ENCODE assay signal across 22 cellular contexts in the genomic region with DNA sequence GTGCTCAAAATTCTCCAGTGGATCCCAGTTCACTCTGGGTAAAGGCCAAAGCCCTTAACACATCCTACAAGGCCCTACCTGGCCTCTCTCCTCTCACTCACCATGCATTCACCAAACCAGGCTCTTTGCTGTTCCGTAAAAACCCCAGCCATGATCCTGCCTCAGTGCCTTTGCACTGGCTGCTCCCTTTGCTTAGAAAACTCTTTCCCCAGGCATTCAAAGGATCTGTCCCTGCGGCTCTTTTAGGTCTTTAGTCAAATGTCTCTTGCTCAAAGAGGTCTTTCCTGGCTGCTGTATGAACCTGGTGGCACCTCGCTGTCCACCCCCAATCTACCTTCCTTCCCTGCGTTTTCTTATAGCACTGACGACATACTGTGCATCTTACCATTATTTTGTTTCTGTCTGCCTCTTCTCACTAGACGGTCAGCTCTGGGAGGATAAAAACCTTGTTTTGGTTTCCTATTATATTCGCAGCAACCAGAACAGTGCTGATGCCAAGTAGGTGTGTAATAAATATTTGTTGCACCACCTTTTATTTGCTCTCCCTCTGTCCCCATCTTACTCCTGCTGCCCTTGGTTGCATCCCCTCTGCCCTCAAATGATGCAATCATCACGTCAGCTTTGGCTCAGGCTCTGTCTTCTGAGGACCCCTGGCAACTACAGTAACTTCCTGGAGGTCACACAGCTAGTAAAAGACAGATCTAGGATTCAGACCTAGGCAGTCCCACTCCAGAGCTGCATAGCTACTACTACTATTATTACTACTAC.
"Had no signal": no experiment of that assay in that cellular context is flagged by ENCODE, and none has a peak within 500 bp of the region (broad histone marks: within the 10 kb centered on the region; RNA-seq: fewer than 3 reads in every experiment).

No MANE protein-coding gene starts in this region.

- H3K4me3 ChIP-seq: esophagus muscularis mucosa, gastroesophageal sphincter, pancreas, skin epidermis, thyroid gland had no signal

- H3K36me3 ChIP-seq: neutrophil, pancreas, thyroid gland had no signal

- DNase-seq: activated CD4-positive, alpha-beta T cell treated with anti-CD3 and anti-CD28 coated beads, Interleukin-2, amount 10 ng/mL, durations not matched to agents 7 days and 5 days; activated CD4-positive, CD25-positive, alpha-beta regulatory T cell treated with anti-CD3 and anti-CD28 coated beads, Interleukin-2, amount 50 U/mL, for 72 hours; activated CD8-positive, alpha-beta memory T cell treated with anti-CD3 and anti-CD28 coated beads, Interleukin-2, amount 10 ng/mL, durations not matched to agents 7 days and 5 days; activated CD8-positive, alpha-beta T cell treated with anti-CD3 and anti-CD28 coated beads for 36 hours; activated gamma-delta T cell; activated T-cell treated with anti-CD3 and anti-CD28 coated beads for 4 hours; anterior cingulate cortex; caudate nucleus; head of caudate nucleus; left colon; mammary epithelial cell; naive thymus-derived CD8-positive, alpha-beta T cell; pancreas; right cardiac atrium; stimulated activated CD4-positive, alpha-beta T cell treated with anti-CD3 and anti-CD28 coated beads, Interleukin-1b, Interleukin-23, amount 100 ng/mL, for 48 hours; substantia nigra; thyroid gland had no signal

- H3K9me3 ChIP-seq: esophagus muscularis mucosa, gastroesophageal sphincter, neutrophil, pancreas, thyroid gland had no signal

- H3K27ac ChIP-seq: esophagus muscularis mucosa, gastroesophageal sphincter, neutrophil, pancreas, skin epidermis, thyroid gland, VCaP had no signal

- ATAC-seq: activated CD8-positive, alpha-beta memory T cell treated with anti-CD3 and anti-CD28 coated beads, Interleukin-2, amount 10 ng/mL, durations not matched to agents 7 days and 5 days; activated CD8-positive, alpha-beta T cell treated with anti-CD3 and anti-CD28 coated beads for 36 hours; gastroesophageal sphincter; left colon; naive thymus-derived CD8-positive, alpha-beta T cell; pancreas; right cardiac atrium had no signal

- H3K27me3 ChIP-seq: esophagus muscularis mucosa, gastroesophageal sphincter, neutrophil, pancreas, thyroid gland had no signal
